In the genomic region with DNA sequence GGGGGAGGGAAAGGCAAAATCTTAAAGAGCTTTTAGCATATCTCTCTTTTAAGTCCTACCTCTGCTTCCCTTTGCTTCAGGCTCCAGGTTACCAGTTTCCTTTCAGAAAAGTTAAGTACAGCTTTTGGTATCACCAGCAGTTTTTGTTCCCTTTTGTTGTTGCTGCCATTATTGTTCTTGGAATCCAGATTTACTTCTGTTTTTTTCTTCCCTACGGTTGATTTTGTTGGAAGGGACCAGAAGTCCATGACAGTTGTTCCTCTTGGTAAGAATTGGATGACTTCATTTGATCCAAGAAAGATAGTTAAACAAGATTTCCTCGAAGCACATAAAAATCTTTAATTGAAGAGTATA, we compare ENCODE assay signal across 15 cellular contexts.
DNase-seq lines count a peak whose midpoint lies in the region; ATAC-seq and TF ChIP-seq lines count a peak whose summit lies in the region.
"Had no signal": no experiment of that assay in that cellular context is flagged by ENCODE, and none has a peak within 500 bp of the region (broad histone marks: within the 10 kb centered on the region; RNA-seq: fewer than 3 reads in every experiment).

No MANE protein-coding gene starts in this region.

- H3K36me3 Mint-ChIP-seq in CD14-positive monocyte (peaks cover 24 to 25% of the 10 kb centered on the region in 2 donors), immature natural killer cell (peaks cover 0 to 7% (median 0%) of the 10 kb centered on the region in 3 donors)
- H3K36me3 Mint-ChIP-seq in CD4-positive, alpha-beta memory T cell, result peaks cover 28 to 52% of the 10 kb centered on the region in 2 donors

- no peak overlapping the region for H3K27ac ChIP-seq in CD4-positive, alpha-beta memory T cell (ENCODE audit: low read depth, low read length)
- H3K27ac ChIP-seq in foreskin keratinocyte, result no peak overlapping the region
- H3K27ac ChIP-seq: BLaER1, coronary artery, esophagus muscularis mucosa, KMS-11 had no signal

- TF ChIP-seq CTCF in CD14-positive monocyte (IDR thresholded peaks at IDR 0.05) (no peak), foreskin keratinocyte (conservative IDR thresholded peaks at IDR 0.05) (no peak)

- peak overlapping the region; percentile 24 to 84 (median 44) for H3K27ac Mint-ChIP-seq in CD14-positive monocyte
- H3K27ac Mint-ChIP-seq in CD4-positive, alpha-beta memory T cell, result peak overlapping the region; percentile 38 to 96 (median 69)
- H3K27ac Mint-ChIP-seq in immature natural killer cell, result peak overlapping the region; percentile 6 to 75 (median 48)

- peaks cover 9% of the 10 kb centered on the region for H3K36me3 ChIP-seq in CD4-positive, alpha-beta memory T cell (ENCODE audit: insufficient read depth, low read length)
- H3K36me3 ChIP-seq: esophagus muscularis mucosa had no signal

- H3K4me3 Mint-ChIP-seq in CD14-positive monocyte, result no peak overlapping the region
- peak overlapping the region in 2 of 8 donors; percentile 21 to 68 for H3K4me3 Mint-ChIP-seq in CD4-positive, alpha-beta memory T cell
- peak overlapping the region in 1 of 5 donors; percentile 32 for H3K4me3 Mint-ChIP-seq in immature natural killer cell

- H3K27me3 Mint-ChIP-seq in CD14-positive monocyte (ENCODE audit: low read depth in 3 of 3) (no peaks in the 10 kb centered on the region), immature natural killer cell (ENCODE audit: low read depth in 3 of 3) (peaks cover 3 to 6% (median 6%) of the 10 kb centered on the region in 3 donors)
- H3K27me3 Mint-ChIP-seq in CD4-positive, alpha-beta memory T cell, result no peaks in the 10 kb centered on the region

- intact Hi-C loops in CD14-positive monocyte (cut with micrococcal nuclease), result no loop called here
- intact Hi-C loops in CD4-positive, alpha-beta memory T cell (cut with micrococcal nuclease), result loop anchor here (5.0 kb wide), 1 partner anchor 33 kb away; no protein-coding TSS in a partner anchor

- CTCF ChIA-PET in CD4-positive, alpha-beta memory T cell (lab: Charles Lee; ENCODE audit: partially characterized antibody), result interaction anchor here (0.9 to 2.3 kb wide), 4 partner anchors 15 to 53 kb away, joined by 3 to 13 read pairs (median 3); no protein-coding TSS in a partner anchor

- H3K9me3 ChIP-seq in CD4-positive, alpha-beta memory T cell (ENCODE audit: control insufficient read depth in 1 of 2, low read length in 2 of 2), result no peaks in the 10 kb centered on the region
- H3K9me3 ChIP-seq: esophagus muscularis mucosa had no signal

- H3K9me3 Mint-ChIP-seq in CD14-positive monocyte (peaks cover 0 to 2% (median 0%) of the 10 kb centered on the region in 7 donors), immature natural killer cell (no peaks in the 10 kb centered on the region)
- no peaks in the 10 kb centered on the region for H3K9me3 Mint-ChIP-seq in CD4-positive, alpha-beta memory T cell

- H3K4me1 Mint-ChIP-seq in CD14-positive monocyte (peaks cover 32% of the 10 kb centered on the region), immature natural killer cell (peaks cover 75 to 97% of the 10 kb centered on the region in 2 donors)
- H3K4me1 Mint-ChIP-seq in CD4-positive, alpha-beta memory T cell, result peaks cover 51 to 83% (median 67%) of the 10 kb centered on the region in 4 donors

- ATAC-seq in GM21529 (IDR thresholded peaks at IDR 0.05; ENCODE audit: unreplicated experiment) (no peak), foreskin keratinocyte (no peak)

- DNase-seq in CD14-positive monocyte (ENCODE audit: low spot score) (no peak), RPMI8226 (peak; percentile 40), immature natural killer cell (no peak), foreskin keratinocyte (no peak)
- no peak for DNase-seq in CD4-positive, alpha-beta memory T cell
- DNase-seq in stimulated activated CD4-positive, alpha-beta T cell treated with anti-CD3 and anti-CD28 coated beads, Interleukin-4, amount 100 ng/mL, for 1 hour, result no peak
- DNase-seq: activated CD8-positive, alpha-beta memory T cell treated with anti-CD3 and anti-CD28 coated beads, Interleukin-2, amount 50 U/mL, for 4 hours; head of caudate nucleus; NCI-H1436; spleen had no signal

- no peak overlapping the region for H3K4me3 ChIP-seq in CD4-positive, alpha-beta memory T cell (ENCODE audit: low read length in 2 of 2)
- H3K4me3 ChIP-seq: BLaER1, coronary artery, esophagus muscularis mucosa, spleen had no signal

- POLR2A ChIA-PET in CD4-positive, alpha-beta memory T cell (lab: Charles Lee; ENCODE audit: partially characterized antibody), result interaction anchor here (0.7 to 3.1 kb wide), 7 partner anchors 8 to 124 kb away, joined by 3 to 23 read pairs (median 4); a partner anchor contains a TSS

- H3K4me1 ChIP-seq in CD4-positive, alpha-beta memory T cell (ENCODE audit: insufficient read depth, low read length), result peaks cover 71% of the 10 kb centered on the region
- H3K4me1 ChIP-seq in foreskin keratinocyte, result peaks cover 22% of the 10 kb centered on the region
- H3K4me1 ChIP-seq: BLaER1 had no signal

- H3K27me3 ChIP-seq in CD4-positive, alpha-beta memory T cell (ENCODE audit: insufficient read depth, low read length), result no peaks in the 10 kb centered on the region
- H3K27me3 ChIP-seq in foreskin keratinocyte, result no peaks in the 10 kb centered on the region
- H3K27me3 ChIP-seq: BLaER1, esophagus muscularis mucosa, spleen had no signal
